ENCODE assay signal across 20 cellular contexts in genomic region chr4:8507624-8508023, GRCh38.
DNase-seq lines count a peak whose midpoint lies in the region; ATAC-seq and TF ChIP-seq lines count a peak whose summit lies in the region.
"Had no signal": no experiment of that assay in that cellular context is flagged by ENCODE, and none has a peak within 500 bp of the region (broad histone marks: within the 10 kb centered on the region; RNA-seq: fewer than 3 reads in every experiment).

No MANE protein-coding gene starts in this region.

- 80% methylated on average over 9 of the region's 9 CpGs for WGBS in suprapubic skin

- no peaks in the 10 kb centered on the region for H3K4me1 Mint-ChIP-seq in CD8-positive, alpha-beta memory T cell
- H3K4me1 Mint-ChIP-seq: activated naive CD8-positive, alpha-beta T cell treated with anti-CD3 and anti-CD28 coated beads, Interleukin-2, amount 50 U/mL, for 24 hours; CD4-positive, alpha-beta memory T cell; naive B cell had no signal

- H3K9ac ChIP-seq in muscle layer of colon (ENCODE audit: low read length), result no peak overlapping the region

- peaks cover 39% of the 10 kb centered on the region for H3K4me1 ChIP-seq in muscle layer of colon (ENCODE audit: insufficient read depth, low read length)
- H3K4me1 ChIP-seq in suprapubic skin, result peaks cover 23% of the 10 kb centered on the region
- H3K4me1 ChIP-seq in CD8-positive, alpha-beta memory T cell (ENCODE audit: insufficient read depth, low read length), result no peaks in the 10 kb centered on the region

- H3K27ac ChIP-seq in muscle layer of colon (ENCODE audit: low read depth, low read length) (peak overlapping the region; percentile 70), suprapubic skin (peak overlapping the region; percentile 77)
- no peak overlapping the region for H3K27ac ChIP-seq in CD8-positive, alpha-beta memory T cell (ENCODE audit: low read depth, low read length)
- H3K27ac ChIP-seq: cardiac muscle cell had no signal

- CTCF ChIA-PET in CD8-positive, alpha-beta memory T cell (lab: Charles Lee), result no interaction called here

- POLR2A ChIA-PET in CD8-positive, alpha-beta memory T cell (lab: Charles Lee), result no interaction called here

- peak; percentile 1 for DNase-seq in NCI-H69 (lab: John Stamatoyannopoulos, UW)
- DNase-seq in choroid plexus epithelial cell (ENCODE audit: low read depth), result peak; percentile 51
- DNase-seq in suprapubic skin (ENCODE audit: low spot score in 2 of 2), result no peak
- no peak for DNase-seq in CD8-positive, alpha-beta memory T cell
- DNase-seq in DMS53 treated with DMSO at 0.1 percent for 48 hours (lab: John Stamatoyannopoulos, UW; ENCODE audit: unreplicated experiment), result no peak
- DNase-seq in omental fat pad (ENCODE audit: low spot score), result no peak
- DNase-seq: activated CD4-positive, alpha-beta T cell treated with anti-CD3 and anti-CD28 coated beads for 1 hour; activated naive CD8-positive, alpha-beta T cell treated with anti-CD3 and anti-CD28 coated beads, Interleukin-2, amount 50 U/mL, for 24 hours; CD4-positive, alpha-beta memory T cell; DMS79; KG1; left ventricle myocardium superior; naive B cell; NCI-H1694; NCI-H226; stimulated activated CD4-positive, alpha-beta T cell treated with anti-CD3 and anti-CD28 coated beads, Interleukin-12 subunit alpha, Interleukin-12 subunit beta, amount 100 ng/mL, for 4 hours; stimulated activated CD8-positive, alpha-beta memory T cell treated with anti-CD3 and anti-CD28 coated beads, Interleukin-4, amount 100 ng/mL, for 48 hours had no signal

- no peaks in the 10 kb centered on the region for H3K9me3 ChIP-seq in muscle layer of colon (ENCODE audit: low read length)
- no peaks in the 10 kb centered on the region for H3K9me3 ChIP-seq in suprapubic skin
- no peaks in the 10 kb centered on the region for H3K9me3 ChIP-seq in CD8-positive, alpha-beta memory T cell (ENCODE audit: low read length)

- H3K4me3 Mint-ChIP-seq in CD8-positive, alpha-beta memory T cell, result no peak overlapping the region
- H3K4me3 Mint-ChIP-seq: activated naive CD8-positive, alpha-beta T cell treated with anti-CD3 and anti-CD28 coated beads, Interleukin-2, amount 50 U/mL, for 24 hours; CD4-positive, alpha-beta memory T cell; naive B cell had no signal

- no peak for TF ChIP-seq EP300 in suprapubic skin (IDR thresholded peaks at IDR 0.05)

- H3K36me3 Mint-ChIP-seq in CD8-positive, alpha-beta memory T cell, result no peaks in the 10 kb centered on the region
- H3K36me3 Mint-ChIP-seq: CD4-positive, alpha-beta memory T cell had no signal

- no peak for TF ChIP-seq POLR2A in suprapubic skin (IDR thresholded peaks at IDR 0.05)

- ATAC-seq in GM21825 (IDR thresholded peaks at IDR 0.05; ENCODE audit: unreplicated experiment), result no peak
- no peak for ATAC-seq in omental fat pad (ENCODE audit: low FRiP score)
- ATAC-seq: activated naive CD8-positive, alpha-beta T cell treated with anti-CD3 and anti-CD28 coated beads, Interleukin-2, amount 50 U/mL, for 24 hours had no signal

- no peak overlapping the region for H3K4me3 ChIP-seq in choroid plexus epithelial cell (ENCODE audit: low read depth, low read length)
- no peak overlapping the region for H3K4me3 ChIP-seq in muscle layer of colon (ENCODE audit: low read depth in 1 of 2, low read length in 2 of 2)
- no peak overlapping the region for H3K4me3 ChIP-seq in suprapubic skin
- no peak overlapping the region for H3K4me3 ChIP-seq in CD8-positive, alpha-beta memory T cell (ENCODE audit: low read length)
- H3K4me3 ChIP-seq: cardiac muscle cell had no signal

- no peak overlapping the region for H3K27ac Mint-ChIP-seq in CD8-positive, alpha-beta memory T cell
- H3K27ac Mint-ChIP-seq: activated naive CD8-positive, alpha-beta T cell treated with anti-CD3 and anti-CD28 coated beads, Interleukin-2, amount 50 U/mL, for 24 hours; CD4-positive, alpha-beta memory T cell; naive B cell had no signal

- TF ChIP-seq CTCF in choroid plexus epithelial cell (conservative IDR thresholded peaks at IDR 0.05; ENCODE audit: low read depth, low read length) (no peak), suprapubic skin (IDR thresholded peaks at IDR 0.05) (no peak), omental fat pad (IDR thresholded peaks at IDR 0.05) (no peak)

- peaks cover 0 to 3% (median 0%) of the 10 kb centered on the region in 5 donors for H3K9me3 Mint-ChIP-seq in CD8-positive, alpha-beta memory T cell
- H3K9me3 Mint-ChIP-seq: activated naive CD8-positive, alpha-beta T cell treated with anti-CD3 and anti-CD28 coated beads, Interleukin-2, amount 50 U/mL, for 24 hours had no signal

- no peaks in the 10 kb centered on the region for H3K27me3 ChIP-seq in muscle layer of colon (ENCODE audit: control insufficient read depth in 1 of 2, insufficient read depth in 2 of 2, low read length in 2 of 2)
- H3K27me3 ChIP-seq in suprapubic skin, result no peaks in the 10 kb centered on the region
- no peaks in the 10 kb centered on the region for H3K27me3 ChIP-seq in CD8-positive, alpha-beta memory T cell (ENCODE audit: insufficient read depth, low read length, poor library complexity, severe bottlenecking)
- H3K27me3 ChIP-seq: cardiac muscle cell had no signal

- H3K27me3 Mint-ChIP-seq in CD8-positive, alpha-beta memory T cell, result peaks cover 0 to 5% of the 10 kb centered on the region in 2 donors
- H3K27me3 Mint-ChIP-seq: activated naive CD8-positive, alpha-beta T cell treated with anti-CD3 and anti-CD28 coated beads, Interleukin-2, amount 50 U/mL, for 24 hours; CD4-positive, alpha-beta memory T cell had no signal

- no peaks in the 10 kb centered on the region for H3K36me3 ChIP-seq in muscle layer of colon (ENCODE audit: insufficient read depth, low read length)
- H3K36me3 ChIP-seq in suprapubic skin, result no peaks in the 10 kb centered on the region
- no peaks in the 10 kb centered on the region for H3K36me3 ChIP-seq in CD8-positive, alpha-beta memory T cell (ENCODE audit: insufficient read depth, low read length)
- H3K36me3 ChIP-seq: cardiac muscle cell had no signal

Comparison
In these comparisons a context has a peak if more than half of its experiments do, and no peak if none do; other contexts are left out.
1. DNase-seq: peak in NCI-H69 (single experiment) and choroid plexus epithelial cell (single experiment); none in suprapubic skin (0 of 2), CD8-positive, alpha-beta memory T cell (0 of 5), DMS53 treated with DMSO at 0.1 percent for 48 hours (single experiment) and omental fat pad (single experiment).